ENCODE assay signal across 1 cellular context in the genomic region with DNA sequence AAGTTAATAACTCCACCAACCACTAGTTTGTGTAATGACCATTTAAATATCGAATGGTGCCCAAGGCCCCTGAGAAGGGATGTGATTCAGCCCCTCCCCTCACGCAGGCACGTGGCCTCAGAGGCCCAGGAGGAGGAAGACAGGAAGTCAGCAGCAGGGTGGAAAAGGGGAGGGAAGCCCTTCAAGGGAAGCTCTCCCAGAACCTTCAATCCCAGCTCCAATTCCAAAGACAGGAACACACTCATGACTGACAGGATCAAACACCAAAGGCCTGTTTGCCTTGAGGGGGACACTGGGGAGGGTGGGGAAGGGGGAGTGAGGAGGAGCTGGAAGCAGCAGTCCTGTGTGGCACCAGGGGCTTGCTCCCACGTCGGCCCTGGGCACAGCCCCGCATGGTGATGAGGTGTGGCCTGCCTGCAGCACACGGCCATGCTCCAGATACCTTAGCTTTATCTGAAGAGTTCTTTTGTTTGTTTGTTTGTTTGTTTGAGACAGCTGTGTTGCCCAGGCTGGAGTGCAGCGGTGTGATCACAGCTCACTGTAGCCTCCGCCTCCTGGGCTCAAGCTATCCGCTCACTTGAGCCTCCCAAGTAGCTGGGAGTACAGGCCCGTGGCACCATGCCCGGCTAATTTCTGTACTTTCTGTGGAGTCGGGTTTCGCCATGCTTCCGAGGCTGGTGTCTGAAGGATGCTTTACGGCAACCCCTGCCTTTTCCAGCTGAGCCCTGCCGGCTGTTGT.
TF ChIP-seq lines count a peak whose summit lies in the region.

No MANE protein-coding gene starts in this region.

TF ChIP-seq in HEK293, 187 proteins besides CTCF, POLR2A, EP300 and RAD21 (continued from another document and continues in another):
- TF ChIP-seq, protein P1, sequence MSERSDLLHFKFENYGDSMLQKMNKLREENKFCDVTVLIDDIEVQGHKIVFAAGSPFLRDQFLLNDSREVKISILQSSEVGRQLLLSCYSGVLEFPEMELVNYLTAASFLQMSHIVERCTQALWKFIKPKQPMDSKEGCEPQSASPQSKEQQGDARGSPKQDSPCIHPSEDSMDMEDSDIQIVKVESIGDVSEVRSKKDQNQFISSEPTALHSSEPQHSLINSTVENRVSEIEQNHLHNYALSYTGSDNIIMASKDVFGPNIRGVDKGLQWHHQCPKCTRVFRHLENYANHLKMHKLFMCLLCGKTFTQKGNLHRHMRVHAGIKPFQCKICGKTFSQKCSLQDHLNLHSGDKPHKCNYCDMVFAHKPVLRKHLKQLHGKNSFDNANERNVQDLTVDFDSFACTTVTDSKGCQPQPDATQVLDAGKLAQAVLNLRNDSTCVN (tag by site-specific recombination; optimal IDR thresholded peaks at IDR 0.05), result no peak
- TF ChIP-seq ZNF324 (tag by site-specific recombination; IDR thresholded peaks at IDR 0.05), result no peak
- no peak for TF ChIP-seq MZF1 (tag by site-specific recombination; IDR thresholded peaks at IDR 0.05; ENCODE audit: borderline replicate concordance)
- TF ChIP-seq, protein P2, sequence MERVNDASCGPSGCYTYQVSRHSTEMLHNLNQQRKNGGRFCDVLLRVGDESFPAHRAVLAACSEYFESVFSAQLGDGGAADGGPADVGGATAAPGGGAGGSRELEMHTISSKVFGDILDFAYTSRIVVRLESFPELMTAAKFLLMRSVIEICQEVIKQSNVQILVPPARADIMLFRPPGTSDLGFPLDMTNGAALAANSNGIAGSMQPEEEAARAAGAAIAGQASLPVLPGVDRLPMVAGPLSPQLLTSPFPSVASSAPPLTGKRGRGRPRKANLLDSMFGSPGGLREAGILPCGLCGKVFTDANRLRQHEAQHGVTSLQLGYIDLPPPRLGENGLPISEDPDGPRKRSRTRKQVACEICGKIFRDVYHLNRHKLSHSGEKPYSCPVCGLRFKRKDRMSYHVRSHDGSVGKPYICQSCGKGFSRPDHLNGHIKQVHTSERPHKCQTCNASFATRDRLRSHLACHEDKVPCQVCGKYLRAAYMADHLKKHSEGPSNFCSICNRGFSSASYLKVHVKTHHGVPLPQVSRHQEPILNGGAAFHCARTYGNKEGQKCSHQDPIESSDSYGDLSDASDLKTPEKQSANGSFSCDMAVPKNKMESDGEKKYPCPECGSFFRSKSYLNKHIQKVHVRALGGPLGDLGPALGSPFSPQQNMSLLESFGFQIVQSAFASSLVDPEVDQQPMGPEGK (tag by site-specific recombination; IDR thresholded peaks at IDR 0.05), result no peak
- TF ChIP-seq ZEB2 (tag by site-specific recombination; IDR thresholded peaks at IDR 0.05), result no peak
- TF ChIP-seq ZBTB10 (tag by site-specific recombination; IDR thresholded peaks at IDR 0.05), result no peak
- no peak for TF ChIP-seq ZNF701 (tag by site-specific recombination; IDR thresholded peaks at IDR 0.05)
- no peak for TF ChIP-seq ZFP41 (tag by site-specific recombination; IDR thresholded peaks at IDR 0.05; ENCODE audit: borderline replicate concordance)
- TF ChIP-seq ZNF785 (tag by site-specific recombination; IDR thresholded peaks at IDR 0.05), result no peak
- TF ChIP-seq ZBTB11 (tag by site-specific recombination; conservative IDR thresholded peaks at IDR 0.05; ENCODE audit: low read depth), result 0 out of 2 replicates have a peak, but pooled peaks have one; percentile 5
- TF ChIP-seq ZIC2 (tag by site-specific recombination; IDR thresholded peaks at IDR 0.05), result no peak
- TF ChIP-seq SALL2 (tag by site-specific recombination; IDR thresholded peaks at IDR 0.05; ENCODE audit: borderline replicate concordance), result no peak
- TF ChIP-seq ZBTB20 (tag by site-specific recombination; IDR thresholded peaks at IDR 0.05), result 0 out of 2 replicates have a peak, but pooled peaks have one; percentile 21
- no peak for TF ChIP-seq HIC1 (tag by site-specific recombination; IDR thresholded peaks at IDR 0.05)
- TF ChIP-seq ZNF10 (tag by site-specific recombination; IDR thresholded peaks at IDR 0.05), result peak; percentile 51; the same call in 1 of the 2 replicates
- TF ChIP-seq ZNF791 (tag by site-specific recombination; IDR thresholded peaks at IDR 0.05), result no peak
- TF ChIP-seq ZNF311 (tag by site-specific recombination; IDR thresholded peaks at IDR 0.05; ENCODE audit: borderline replicate concordance), result no peak
- TF ChIP-seq ZNF2 (tag by site-specific recombination; IDR thresholded peaks at IDR 0.05), result peak; percentile 16; the same call in 1 of the 2 replicates
- TF ChIP-seq ZSCAN30 (tag by site-specific recombination; IDR thresholded peaks at IDR 0.05), result no peak
- TF ChIP-seq, protein P3, sequence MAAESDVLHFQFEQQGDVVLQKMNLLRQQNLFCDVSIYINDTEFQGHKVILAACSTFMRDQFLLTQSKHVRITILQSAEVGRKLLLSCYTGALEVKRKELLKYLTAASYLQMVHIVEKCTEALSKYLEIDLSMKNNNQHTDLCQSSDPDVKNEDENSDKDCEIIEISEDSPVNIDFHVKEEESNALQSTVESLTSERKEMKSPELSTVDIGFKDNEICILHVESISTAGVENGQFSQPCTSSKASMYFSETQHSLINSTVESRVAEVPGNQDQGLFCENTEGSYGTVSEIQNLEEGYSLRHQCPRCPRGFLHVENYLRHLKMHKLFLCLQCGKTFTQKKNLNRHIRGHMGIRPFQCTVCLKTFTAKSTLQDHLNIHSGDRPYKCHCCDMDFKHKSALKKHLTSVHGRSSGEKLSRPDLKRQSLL (tag by site-specific recombination; IDR thresholded peaks at IDR 0.05), result peak; percentile 61; the same call in 1 of the 2 replicates
- TF ChIP-seq SCRT1 (tag by site-specific recombination; IDR thresholded peaks at IDR 0.05; ENCODE audit: borderline replicate concordance), result no peak
- TF ChIP-seq, protein P4, sequence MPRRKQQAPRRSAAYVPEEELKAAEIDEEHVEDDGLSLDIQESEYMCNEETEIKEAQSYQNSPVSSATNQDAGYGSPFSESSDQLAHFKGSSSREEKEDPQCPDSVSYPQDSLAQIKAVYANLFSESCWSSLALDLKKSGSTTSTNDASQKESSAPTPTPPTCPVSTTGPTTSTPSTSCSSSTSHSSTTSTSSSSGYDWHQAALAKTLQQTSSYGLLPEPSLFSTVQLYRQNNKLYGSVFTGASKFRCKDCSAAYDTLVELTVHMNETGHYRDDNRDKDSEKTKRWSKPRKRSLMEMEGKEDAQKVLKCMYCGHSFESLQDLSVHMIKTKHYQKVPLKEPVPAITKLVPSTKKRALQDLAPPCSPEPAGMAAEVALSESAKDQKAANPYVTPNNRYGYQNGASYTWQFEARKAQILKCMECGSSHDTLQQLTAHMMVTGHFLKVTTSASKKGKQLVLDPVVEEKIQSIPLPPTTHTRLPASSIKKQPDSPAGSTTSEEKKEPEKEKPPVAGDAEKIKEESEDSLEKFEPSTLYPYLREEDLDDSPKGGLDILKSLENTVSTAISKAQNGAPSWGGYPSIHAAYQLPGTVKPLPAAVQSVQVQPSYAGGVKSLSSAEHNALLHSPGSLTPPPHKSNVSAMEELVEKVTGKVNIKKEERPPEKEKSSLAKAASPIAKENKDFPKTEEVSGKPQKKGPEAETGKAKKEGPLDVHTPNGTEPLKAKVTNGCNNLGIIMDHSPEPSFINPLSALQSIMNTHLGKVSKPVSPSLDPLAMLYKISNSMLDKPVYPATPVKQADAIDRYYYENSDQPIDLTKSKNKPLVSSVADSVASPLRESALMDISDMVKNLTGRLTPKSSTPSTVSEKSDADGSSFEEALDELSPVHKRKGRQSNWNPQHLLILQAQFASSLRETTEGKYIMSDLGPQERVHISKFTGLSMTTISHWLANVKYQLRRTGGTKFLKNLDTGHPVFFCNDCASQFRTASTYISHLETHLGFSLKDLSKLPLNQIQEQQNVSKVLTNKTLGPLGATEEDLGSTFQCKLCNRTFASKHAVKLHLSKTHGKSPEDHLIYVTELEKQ (tag by site-specific recombination; IDR thresholded peaks at IDR 0.05; ENCODE audit: borderline replicate concordance), result no peak
- no peak for TF ChIP-seq ZNF112 (tag by site-specific recombination; IDR thresholded peaks at IDR 0.05)
- TF ChIP-seq ZNF18 (tag by site-specific recombination; IDR thresholded peaks at IDR 0.05), result peak; percentile 70; the same call in 1 of the 2 replicates
- no peak for TF ChIP-seq ZNF292 (tag by site-specific recombination; IDR thresholded peaks at IDR 0.05; ENCODE audit: borderline replicate concordance, low read depth)
- no peak for TF ChIP-seq ZNF157 (tag by site-specific recombination; IDR thresholded peaks at IDR 0.05)
- no peak for TF ChIP-seq GLI4 (tag by site-specific recombination; IDR thresholded peaks at IDR 0.05)
- TF ChIP-seq BCL11A (tag by site-specific recombination; IDR thresholded peaks at IDR 0.05; ENCODE audit: low read depth), result no peak
- TF ChIP-seq, protein P5, sequence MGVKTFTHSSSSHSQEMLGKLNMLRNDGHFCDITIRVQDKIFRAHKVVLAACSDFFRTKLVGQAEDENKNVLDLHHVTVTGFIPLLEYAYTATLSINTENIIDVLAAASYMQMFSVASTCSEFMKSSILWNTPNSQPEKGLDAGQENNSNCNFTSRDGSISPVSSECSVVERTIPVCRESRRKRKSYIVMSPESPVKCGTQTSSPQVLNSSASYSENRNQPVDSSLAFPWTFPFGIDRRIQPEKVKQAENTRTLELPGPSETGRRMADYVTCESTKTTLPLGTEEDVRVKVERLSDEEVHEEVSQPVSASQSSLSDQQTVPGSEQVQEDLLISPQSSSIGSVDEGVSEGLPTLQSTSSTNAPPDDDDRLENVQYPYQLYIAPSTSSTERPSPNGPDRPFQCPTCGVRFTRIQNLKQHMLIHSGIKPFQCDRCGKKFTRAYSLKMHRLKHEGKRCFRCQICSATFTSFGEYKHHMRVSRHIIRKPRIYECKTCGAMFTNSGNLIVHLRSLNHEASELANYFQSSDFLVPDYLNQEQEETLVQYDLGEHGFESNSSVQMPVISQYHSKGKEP (tag by site-specific recombination; IDR thresholded peaks at IDR 0.05), result no peak
- peak; percentile 77 for TF ChIP-seq GLIS1 (tag by site-specific recombination; IDR thresholded peaks at IDR 0.05)
- peak; percentile 31 for TF ChIP-seq WT1 (tag by site-specific recombination; IDR thresholded peaks at IDR 0.05)
